ENCODE assay signal across 29 cellular contexts in genomic region chr7:151678227-151678604, GRCh38.
DNase-seq lines count a peak whose midpoint lies in the region; ATAC-seq, FAIRE-seq and TF ChIP-seq lines count a peak whose summit lies in the region.
"Had no signal": no experiment of that assay in that cellular context is flagged by ENCODE, and none has a peak within 500 bp of the region (broad histone marks: within the 10 kb centered on the region; RNA-seq: fewer than 3 reads in every experiment).

No MANE protein-coding gene starts in this region.

- no peaks in the 10 kb centered on the region for H3K9me3 Mint-ChIP-seq in activated naive CD4-positive, alpha-beta T cell treated with anti-CD3 and anti-CD28 coated beads, Interleukin-2, amount 50 U/mL, for 72 hours
- H3K9me3 Mint-ChIP-seq in activated naive CD4-positive, alpha-beta T cell treated with anti-CD3 and anti-CD28 coated beads for 36 hours = no peaks in the 10 kb centered on the region
- H3K9me3 Mint-ChIP-seq: activated B cell treated with CpG ODN at 0.5 μM for 24 hours; activated naive CD4-positive, alpha-beta T cell treated with anti-CD3 and anti-CD28 coated beads, Interleukin-2, amount 50 U/mL, for 24 hours; activated T-helper 1 cell treated with anti-CD3 and anti-CD28 coated beads, Interleukin-12 subunit alpha, Interleukin-12 subunit beta, Interleukin-2, Interleukin-4 antibody, amounts not matched to agents 30 ng/mL and 10 ng/mL and 1 ng/mL, durations not matched to agents 14 hours and 24 hours and 36 hours; CD8-positive, alpha-beta memory T cell; GM23338; natural killer cell treated with Interleukin-12 subunit alpha and Interleukin-12 subunit beta and Interleukin-15 and Interleukin-18, amount 100 ng/mL, for 72 hours had no signal

- H2AFZ ChIP-seq in H1 (ENCODE audit: low read length) = no peak overlapping the region
- no peak overlapping the region for H2AFZ ChIP-seq in mesenchymal stem cell (ENCODE audit: low read depth, low read length)
- H2AFZ ChIP-seq: GM23338 had no signal

- intact Hi-C loops in activated naive CD4-positive, alpha-beta T cell treated with anti-CD3 and anti-CD28 coated beads for 36 hours (cut with micrococcal nuclease) = no loop called here
- intact Hi-C loops in stomach (cut with DNase I; ENCODE audit: low total_unique reads) = no loop called here

- H2BK20ac ChIP-seq in H1 (ENCODE audit: low read length) = no peak overlapping the region

- H3K56ac ChIP-seq in H1 (replicated peaks; ENCODE audit: insufficient read length, low read depth, low read length) = no peak overlapping the region

- H3K79me1 ChIP-seq in H1 (ENCODE audit: low read depth, low read length) (no peaks in the 10 kb centered on the region), mesenchymal stem cell (replicated peaks; ENCODE audit: low read length, poor library complexity, severe bottlenecking) (no peaks in the 10 kb centered on the region)

- H4K91ac ChIP-seq in H1 (replicated peaks; ENCODE audit: insufficient read length, low read length) (no peak overlapping the region), mesenchymal stem cell (ENCODE audit: low read length) (peak overlapping the region; percentile 74)

- TF ChIP-seq CTCF in H1 (IDR thresholded peaks at IDR 0.05; ENCODE audit: control extremely low read depth in 1 of 3, insufficient read depth in 1 of 3, low read depth in 1 of 3, low read length in 3 of 3) (no peak), stomach (IDR thresholded peaks at IDR 0.05) (no peak)

- H3K9ac ChIP-seq in H1 (replicated peaks in 1 of 4; ENCODE audit: extremely low read depth in 1 of 4, low read depth in 3 of 4, low read length in 3 of 4) (no peak overlapping the region), mesenchymal stem cell (ENCODE audit: low read length) (no peak overlapping the region)

- no peak overlapping the region for H2AK5ac ChIP-seq in H1 (ENCODE audit: low read depth, low read length)
- no peak overlapping the region for H2AK5ac ChIP-seq in mesenchymal stem cell (ENCODE audit: low read length, severe bottlenecking)

- H3K23me2 ChIP-seq in H1 (ENCODE audit: low read depth, low read length) = no peaks in the 10 kb centered on the region

- no peak for ATAC-seq in activated naive CD4-positive, alpha-beta T cell treated with anti-CD3 and anti-CD28 coated beads, Interleukin-2, amount 50 U/mL, for 72 hours
- no peak for ATAC-seq in GM21526 (IDR thresholded peaks at IDR 0.05; ENCODE audit: low FRiP score, unreplicated experiment)
- ATAC-seq: GM23338, left lung, PC-3 had no signal

- H3K14ac ChIP-seq in H1 (ENCODE audit: insufficient read length) (no peak overlapping the region), mesenchymal stem cell (ENCODE audit: low read length in 2 of 2) (no peak overlapping the region)

- no peaks in the 10 kb centered on the region for H3K27me3 ChIP-seq in H1 (replicated peaks in 1 of 4; ENCODE audit: control insufficient read depth in 3 of 4, extremely low read depth in 1 of 4, insufficient read depth in 3 of 4, low read length in 3 of 4)
- H3K27me3 ChIP-seq in mesenchymal stem cell (ENCODE audit: control insufficient read depth in 1 of 2, insufficient read depth in 1 of 2, low read length in 2 of 2) = no peaks in the 10 kb centered on the region
- no peaks in the 10 kb centered on the region for H3K27me3 ChIP-seq in stomach
- H3K27me3 ChIP-seq: ascending aorta, left lung, right lobe of liver, SJCRH30 had no signal

- no peaks in the 10 kb centered on the region for H3K27me3 Mint-ChIP-seq in activated naive CD4-positive, alpha-beta T cell treated with anti-CD3 and anti-CD28 coated beads for 36 hours (ENCODE audit: low read depth)
- H3K27me3 Mint-ChIP-seq: activated B cell treated with CpG ODN at 0.5 μM for 24 hours; activated naive CD4-positive, alpha-beta T cell treated with anti-CD3 and anti-CD28 coated beads, Interleukin-2, amount 50 U/mL, for 24 hours; CD8-positive, alpha-beta memory T cell; natural killer cell treated with Interleukin-12 subunit alpha and Interleukin-12 subunit beta and Interleukin-15 and Interleukin-18, amount 100 ng/mL, for 72 hours had no signal

- H3K4me3 ChIP-seq in H1 (ENCODE audit: extremely low read depth in 1 of 4, insufficient read depth in 2 of 4, low read depth in 3 of 4, low read length in 4 of 4) (no peak overlapping the region), mesenchymal stem cell (ENCODE audit: insufficient read depth in 1 of 2, low read depth in 1 of 2, low read length in 2 of 2) (no peak overlapping the region), stomach (no peak overlapping the region)
- H3K4me3 ChIP-seq: ascending aorta, GM23338, left lung, right lobe of liver, SJCRH30 had no signal

- POLR2A ChIA-PET in H1 (lab: Charles Lee; ENCODE audit: partially characterized antibody) = interaction anchor here (0.8 to 1.6 kb wide), 2 partner anchors 11 to 193 kb away, joined by 3 to 7 read pairs; no protein-coding TSS in a partner anchor

- H3K79me2 ChIP-seq in H1 (ENCODE audit: control insufficient read depth in 1 of 2, insufficient read depth in 2 of 2, low read length in 2 of 2) = no peaks in the 10 kb centered on the region

- H3K4ac ChIP-seq in H1 (replicated peaks; ENCODE audit: insufficient read length, low read depth, low read length) (no peak overlapping the region), mesenchymal stem cell (ENCODE audit: low read depth in 1 of 2, low read length in 2 of 2) (no peak overlapping the region)

- H2BK12ac ChIP-seq in H1 (ENCODE audit: low read depth, low read length) (0 out of 2 replicates have a peak overlapping the region, but pooled peaks have one; percentile 17), mesenchymal stem cell (ENCODE audit: low read length in 2 of 2) (no peak overlapping the region)

- H4K20me1 ChIP-seq in H1 (replicated peaks in 1 of 2; ENCODE audit: control insufficient read depth in 1 of 2, insufficient read depth in 2 of 2, low read length in 2 of 2) = no peaks in the 10 kb centered on the region

- no peak overlapping the region for H3K27ac ChIP-seq in H1 (ENCODE audit: low read depth, low read length)
- no peak overlapping the region for H3K27ac ChIP-seq in mesenchymal stem cell (ENCODE audit: low read length, poor library complexity, severe bottlenecking)
- H3K27ac ChIP-seq in stomach = peak overlapping the region in 4 of 5 donors; percentile 60 to 84 (median 81)
- H3K27ac ChIP-seq: left lung, SJCRH30 had no signal

- H3K23ac ChIP-seq in H1 (ENCODE audit: insufficient read length) = no peak overlapping the region
- no peak overlapping the region for H3K23ac ChIP-seq in mesenchymal stem cell (ENCODE audit: low read length in 2 of 2)

- H2BK15ac ChIP-seq in H1 (ENCODE audit: low read length) (no peak overlapping the region), mesenchymal stem cell (ENCODE audit: low read depth, poor library complexity, severe bottlenecking) (no peak overlapping the region)

- no peak for TF ChIP-seq POLR2A in H1 (IDR thresholded peaks at IDR 0.05; ENCODE audit: control extremely low read depth in 1 of 2, low read depth in 2 of 2, low read length in 2 of 2)
- no peak for TF ChIP-seq POLR2A in stomach (IDR thresholded peaks at IDR 0.05)

- peaks cover 22% of the 10 kb centered on the region for H3K4me1 Mint-ChIP-seq in activated naive CD4-positive, alpha-beta T cell treated with anti-CD3 and anti-CD28 coated beads for 36 hours (ENCODE audit: low read depth)

- H3K4me3 Mint-ChIP-seq in activated naive CD4-positive, alpha-beta T cell treated with anti-CD3 and anti-CD28 coated beads for 36 hours = no peak overlapping the region
- H3K4me3 Mint-ChIP-seq: activated B cell treated with CpG ODN at 0.5 μM for 24 hours; activated naive CD4-positive, alpha-beta T cell treated with anti-CD3 and anti-CD28 coated beads, Interleukin-2, amount 50 U/mL, for 24 hours; activated T-helper 1 cell treated with anti-CD3 and anti-CD28 coated beads, Interleukin-12 subunit alpha, Interleukin-12 subunit beta, Interleukin-2, Interleukin-4 antibody, amounts not matched to agents 30 ng/mL and 10 ng/mL and 1 ng/mL, durations not matched to agents 14 hours and 24 hours and 36 hours; GM23338; natural killer cell treated with Interleukin-12 subunit alpha and Interleukin-12 subunit beta and Interleukin-15 and Interleukin-18, amount 100 ng/mL, for 72 hours had no signal

- H3K9me3 ChIP-seq in H1 (ENCODE audit: insufficient read depth in 2 of 2, low read depth in 1 of 2, low read length in 1 of 2) (no peaks in the 10 kb centered on the region), mesenchymal stem cell (ENCODE audit: control insufficient read depth, low read length) (no peaks in the 10 kb centered on the region), stomach (no peaks in the 10 kb centered on the region)
- H3K9me3 ChIP-seq: ascending aorta, left lung, right lobe of liver, SJCRH30 had no signal

- FAIRE-seq in H1 (lab: Jason Lieb, UNC) = no peak
- FAIRE-seq: A204.1, GM12892, urothelium cell line had no signal

- no peak overlapping the region for H3K4me2 ChIP-seq in H1 (ENCODE audit: insufficient read depth in 1 of 2, low read depth in 2 of 2, low read length in 2 of 2)
- no peak overlapping the region for H3K4me2 ChIP-seq in mesenchymal stem cell (ENCODE audit: low read length, poor library complexity, severe bottlenecking)
- H3K4me2 ChIP-seq: GM23338 had no signal

- H3K18ac ChIP-seq in H1 (ENCODE audit: extremely low read depth, low read length) (peak overlapping the region; percentile 60; the same call in 1 of the 2 replicates), mesenchymal stem cell (ENCODE audit: low read depth in 1 of 2, low read length in 2 of 2) (no peak overlapping the region)

- CTCF ChIA-PET in activated naive CD4-positive, alpha-beta T cell treated with anti-CD3 and anti-CD28 coated beads for 36 hours (lab: Charles Lee) = no interaction called here
- CTCF ChIA-PET in H1 (lab: Charles Lee; ENCODE audit: partially characterized antibody) = interaction anchor here (0.9 to 1.0 kb wide), 2 partner anchors 35 to 39 kb away, joined by 3 to 4 read pairs; no protein-coding TSS in a partner anchor

- H3K36me3 ChIP-seq in H1 (ENCODE audit: control insufficient read depth in 2 of 4, insufficient read depth in 4 of 4, low read length in 3 of 4) (no peaks in the 10 kb centered on the region), mesenchymal stem cell (ENCODE audit: control insufficient read depth in 1 of 2, insufficient read depth in 2 of 2, low read depth in 1 of 2, low read length in 2 of 2) (no peaks in the 10 kb centered on the region), stomach (peaks cover 0 to 18% (median 2%) of the 10 kb centered on the region in 4 donors)
- H3K36me3 ChIP-seq: ascending aorta, SJCRH30 had no signal

- H2BK5ac ChIP-seq in H1 (ENCODE audit: low read depth, low read length) (no peak overlapping the region), mesenchymal stem cell (ENCODE audit: low read depth, low read length, poor library complexity, severe bottlenecking) (no peak overlapping the region)

- WGBS in H1 (ENCODE audit: extremely low coverage in 1 of 2, insufficient coverage in 1 of 2, insufficient read length in 1 of 2, insufficient replicate concordance in 2 of 2, low coverage in 1 of 2, low lambda C conversion rate in 2 of 2, missing lambda C conversion rate in 1 of 2), 2 experiments = 86% methylated on average over 6 of the region's 6 CpGs; no CpG with 5 or more reads in 1 of the 2 experiments
- WGBS in mesenchymal stem cell = 99% methylated on average over 5 of the region's 6 CpGs
- 89 to 92% (median 91%) methylated on average over 6 of the region's 6 CpGs for WGBS in stomach, 5 donors

- peak overlapping the region; percentile 4 to 48 for H3K27ac Mint-ChIP-seq in activated naive CD4-positive, alpha-beta T cell treated with anti-CD3 and anti-CD28 coated beads, Interleukin-2, amount 50 U/mL, for 72 hours
- H3K27ac Mint-ChIP-seq in activated naive CD4-positive, alpha-beta T cell treated with anti-CD3 and anti-CD28 coated beads for 36 hours = no peak overlapping the region
- H3K27ac Mint-ChIP-seq: activated B cell treated with CpG ODN at 0.5 μM for 24 hours; activated naive CD4-positive, alpha-beta T cell treated with anti-CD3 and anti-CD28 coated beads, Interleukin-2, amount 50 U/mL, for 24 hours; activated T-helper 1 cell treated with anti-CD3 and anti-CD28 coated beads, Interleukin-12 subunit alpha, Interleukin-12 subunit beta, Interleukin-2, Interleukin-4 antibody, amounts not matched to agents 30 ng/mL and 10 ng/mL and 1 ng/mL, durations not matched to agents 14 hours and 24 hours and 36 hours; GM23338 had no signal

- H4K5ac ChIP-seq in H1 (ENCODE audit: insufficient read length, low read depth, low read length) = no peak overlapping the region

- no peaks in the 10 kb centered on the region for H3K36me3 Mint-ChIP-seq in activated naive CD4-positive, alpha-beta T cell treated with anti-CD3 and anti-CD28 coated beads, Interleukin-2, amount 50 U/mL, for 72 hours
- H3K36me3 Mint-ChIP-seq in activated naive CD4-positive, alpha-beta T cell treated with anti-CD3 and anti-CD28 coated beads for 36 hours (ENCODE audit: low read depth) = no peaks in the 10 kb centered on the region
- H3K36me3 Mint-ChIP-seq: natural killer cell treated with Interleukin-12 subunit alpha and Interleukin-12 subunit beta and Interleukin-15 and Interleukin-18, amount 100 ng/mL, for 72 hours had no signal

- H4K8ac ChIP-seq in H1 (ENCODE audit: extremely low read depth, insufficient read depth, low read length) (no peak overlapping the region), mesenchymal stem cell (ENCODE audit: low read length) (no peak overlapping the region)

- no peak for TF ChIP-seq RAD21 in H1 (IDR thresholded peaks at IDR 0.05 in 1 of 2, conservative IDR thresholded peaks at IDR 0.05 in 1 of 2; ENCODE audit: low read depth in 2 of 2, low read length in 2 of 2)

- H3K4me1 ChIP-seq in H1 (replicated peaks in 1 of 4; ENCODE audit: control insufficient read depth in 3 of 4, insufficient read depth in 4 of 4, low read length in 3 of 4) (no peaks in the 10 kb centered on the region), mesenchymal stem cell (ENCODE audit: control insufficient read depth, insufficient read depth, low read depth, low read length) (peaks cover 6% of the 10 kb centered on the region), stomach (peaks cover 8 to 51% (median 41%) of the 10 kb centered on the region in 4 donors)
- H3K4me1 ChIP-seq: SJCRH30 had no signal

- H2BK120ac ChIP-seq in H1 (replicated peaks; ENCODE audit: low read depth, low read length) (no peak overlapping the region), mesenchymal stem cell (ENCODE audit: low read depth, low read length) (no peak overlapping the region)

- peak in 1 of 2 donors; percentile 44 for DNase-seq in activated naive CD4-positive, alpha-beta T cell treated with anti-CD3 and anti-CD28 coated beads, Interleukin-2, amount 50 U/mL, for 72 hours (ENCODE audit: low spot score in 2 of 2)
- no peak for DNase-seq in activated naive CD4-positive, alpha-beta T cell treated with anti-CD3 and anti-CD28 coated beads for 36 hours
- no peak for DNase-seq in H1 (ENCODE audit: low read depth in 1 of 2, low spot score in 2 of 2)
- DNase-seq in mesenchymal stem cell = no peak
- DNase-seq in stomach = no peak
- DNase-seq in SHP77 treated with DMSO at 0.1 percent for 48 hours (lab: John Stamatoyannopoulos, UW) = no peak
- no peak for DNase-seq in DMS114 treated with DMSO at 0.1 percent for 48 hours (lab: John Stamatoyannopoulos, UW; ENCODE audit: unreplicated experiment)
- DNase-seq: activated B cell treated with CpG ODN at 0.5 μM for 24 hours; activated CD4-positive, alpha-beta T cell treated with anti-CD3 and anti-CD28 coated beads, Interleukin-2, amount 50 U/mL, for 4 hours; AML-193; CD8-positive, alpha-beta memory T cell; DMS 273 treated with DMSO at 0.1 percent for 48 hours; left lung; NCI-H1092; NCI-H524; PC-3; right lobe of liver; SJCRH30; stimulated activated CD4-positive, alpha-beta T cell treated with anti-CD3 and anti-CD28 coated beads, Interleukin-12 subunit alpha, Interleukin-12 subunit beta, amount 100 ng/mL, for 4 hours; stimulated activated CD4-positive, alpha-beta T cell treated with anti-CD3 and anti-CD28 coated beads, Interleukin-4, amount 100 ng/mL, for 1 hour had no signal

- TF ChIP-seq EP300 in H1 (IDR thresholded peaks at IDR 0.05; ENCODE audit: borderline replicate concordance in 1 of 2, low read depth in 2 of 2, low read length in 2 of 2) (no peak), stomach (IDR thresholded peaks at IDR 0.05) (no peak)

Comparison
In these comparisons a context has a peak if more than half of its experiments do, and no peak if none do; other contexts are left out.
1. H3K27ac ChIP-seq: peak in stomach (4 of 5); none in H1 (single experiment) and mesenchymal stem cell (single experiment).